ENCODE assay signal across 16 cellular contexts in the genomic region with DNA sequence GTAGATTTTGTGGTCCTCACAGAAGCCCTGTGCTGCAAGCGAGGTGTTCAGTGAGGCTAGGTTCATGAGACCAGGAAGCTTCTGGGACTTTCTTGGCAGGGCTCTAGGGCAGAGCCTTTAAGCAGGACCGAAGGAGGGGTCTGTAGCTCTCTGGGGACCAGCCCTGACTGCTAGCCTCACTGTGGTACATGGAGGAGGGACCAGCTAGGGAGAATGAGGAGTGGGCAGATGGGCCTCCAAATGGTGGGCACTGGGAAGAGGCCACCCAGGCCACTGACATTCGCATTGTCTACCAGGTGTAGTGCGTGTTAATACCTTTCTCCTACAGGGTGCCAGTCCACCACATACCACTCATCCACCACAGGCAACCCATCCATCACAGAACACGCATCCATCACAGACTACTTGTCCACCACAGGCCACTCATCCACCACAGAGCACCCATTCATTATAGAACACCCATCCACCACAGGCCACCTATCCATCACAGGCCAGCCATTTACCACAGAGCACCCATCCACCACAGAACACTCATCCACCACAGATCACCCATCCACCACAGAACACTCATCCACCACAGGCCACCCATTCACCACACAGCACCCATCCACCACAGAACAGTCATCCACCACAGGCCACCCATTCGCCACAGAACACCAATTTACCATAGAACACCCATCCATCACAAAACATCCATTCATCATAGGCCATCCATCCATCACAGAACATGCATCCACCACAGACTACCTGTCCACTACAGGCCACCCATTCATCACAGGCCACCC. TPM values are rescaled to one million over a fixed set of nuclear protein-coding genes. Genes with fewer than 3 reads are reported as not detected.
DNase-seq lines count a peak whose midpoint lies in the region; ATAC-seq lines count a peak whose summit lies in the region.
"Had no signal": no experiment of that assay in that cellular context is flagged by ENCODE, and none has a peak within 500 bp of the region (broad histone marks: within the 10 kb centered on the region; RNA-seq: fewer than 3 reads in every experiment).

No MANE protein-coding gene starts in this region.

- CTCF ChIA-PET in activated CD8-positive, alpha-beta memory T cell treated with anti-CD3 and anti-CD28 coated beads, Interleukin-2, amount 10 ng/mL, durations not matched to agents 7 days and 5 days (lab: Charles Lee), result no interaction called here

- no peak overlapping the region for H3K27ac Mint-ChIP-seq in activated CD8-positive, alpha-beta memory T cell treated with anti-CD3 and anti-CD28 coated beads, Interleukin-2, amount 10 ng/mL, durations not matched to agents 7 days and 5 days
- no peak overlapping the region for H3K27ac Mint-ChIP-seq in stimulated activated naive CD8-positive, alpha-beta T cell treated with anti-CD3 and anti-CD28 coated beads, Interleukin-15, amount 100 ng/mL, for 72 hours
- H3K27ac Mint-ChIP-seq: CD8-positive, alpha-beta T cell had no signal

- ATAC-seq in activated CD8-positive, alpha-beta memory T cell treated with anti-CD3 and anti-CD28 coated beads, Interleukin-2, amount 10 ng/mL, durations not matched to agents 7 days and 5 days, result no peak
- ATAC-seq in stimulated activated naive CD8-positive, alpha-beta T cell treated with anti-CD3 and anti-CD28 coated beads, Interleukin-15, amount 100 ng/mL, for 72 hours, result peak; percentile 78
- ATAC-seq in GM18498 (IDR thresholded peaks at IDR 0.05; ENCODE audit: unreplicated experiment), result no peak
- ATAC-seq: CD8-positive, alpha-beta T cell had no signal

- DNase-seq in activated CD8-positive, alpha-beta memory T cell treated with anti-CD3 and anti-CD28 coated beads, Interleukin-2, amount 50 U/mL, for 48 hours, result peak; percentile 54
- DNase-seq in activated CD8-positive, alpha-beta memory T cell treated with anti-CD3 and anti-CD28 coated beads, Interleukin-2, amount 10 ng/mL, durations not matched to agents 7 days and 5 days, result no peak
- DNase-seq in stimulated activated CD4-positive, alpha-beta T cell treated with anti-CD3 and anti-CD28 coated beads, Interleukin-1b, Interleukin-23, amount 100 ng/mL, for 48 hours, result peak; percentile 30
- DNase-seq in stimulated activated CD4-positive, alpha-beta T cell treated with anti-CD3 and anti-CD28 coated beads, Interleukin-12 subunit alpha, Interleukin-12 subunit beta, amount 100 ng/mL, for 4 hours, result no peak
- DNase-seq in mesenteric fat pad (ENCODE audit: low spot score) (peak; percentile 85), T1000 (lab: John Stamatoyannopoulos, UW) (no peak)
- peak in 1 of 2 donors; percentile 38 for DNase-seq in stimulated activated naive CD8-positive, alpha-beta T cell treated with anti-CD3 and anti-CD28 coated beads, Interleukin-15, amount 100 ng/mL, for 72 hours
- DNase-seq: Calu3; CD8-positive, alpha-beta T cell; GF-D8; HCEC 1CT; NCI-H1694 treated with DMSO at 0.1 percent for 48 hours; NCI-H510A treated with DMSO at 0.1 percent for 48 hours; NCI-H774; Right ventricle myocardium superior had no signal

- no peak overlapping the region for H3K4me3 Mint-ChIP-seq in activated CD8-positive, alpha-beta memory T cell treated with anti-CD3 and anti-CD28 coated beads, Interleukin-2, amount 10 ng/mL, durations not matched to agents 7 days and 5 days
- H3K4me3 Mint-ChIP-seq in stimulated activated naive CD8-positive, alpha-beta T cell treated with anti-CD3 and anti-CD28 coated beads, Interleukin-15, amount 100 ng/mL, for 72 hours, result no peak overlapping the region
- H3K4me3 Mint-ChIP-seq: CD8-positive, alpha-beta T cell had no signal

- no peaks in the 10 kb centered on the region for H3K9me3 Mint-ChIP-seq in activated CD8-positive, alpha-beta memory T cell treated with anti-CD3 and anti-CD28 coated beads, Interleukin-2, amount 10 ng/mL, durations not matched to agents 7 days and 5 days (ENCODE audit: low read depth)
- no peaks in the 10 kb centered on the region for H3K9me3 Mint-ChIP-seq in stimulated activated naive CD8-positive, alpha-beta T cell treated with anti-CD3 and anti-CD28 coated beads, Interleukin-15, amount 100 ng/mL, for 72 hours
- H3K9me3 Mint-ChIP-seq: CD8-positive, alpha-beta T cell had no signal

- H3K27me3 Mint-ChIP-seq in activated CD8-positive, alpha-beta memory T cell treated with anti-CD3 and anti-CD28 coated beads, Interleukin-2, amount 10 ng/mL, durations not matched to agents 7 days and 5 days, result peaks cover 2% of the 10 kb centered on the region
- H3K27me3 Mint-ChIP-seq in stimulated activated naive CD8-positive, alpha-beta T cell treated with anti-CD3 and anti-CD28 coated beads, Interleukin-15, amount 100 ng/mL, for 72 hours, result no peaks in the 10 kb centered on the region

- no peaks in the 10 kb centered on the region for H3K36me3 Mint-ChIP-seq in activated CD8-positive, alpha-beta memory T cell treated with anti-CD3 and anti-CD28 coated beads, Interleukin-2, amount 10 ng/mL, durations not matched to agents 7 days and 5 days
- H3K36me3 Mint-ChIP-seq: CD8-positive, alpha-beta T cell had no signal

- H3K4me1 Mint-ChIP-seq in activated CD8-positive, alpha-beta memory T cell treated with anti-CD3 and anti-CD28 coated beads, Interleukin-2, amount 10 ng/mL, durations not matched to agents 7 days and 5 days, result no peaks in the 10 kb centered on the region
- no peaks in the 10 kb centered on the region for H3K4me1 Mint-ChIP-seq in stimulated activated naive CD8-positive, alpha-beta T cell treated with anti-CD3 and anti-CD28 coated beads, Interleukin-15, amount 100 ng/mL, for 72 hours

RNA-seq across cellular contexts. Expression of a gene that starts 31.6 kb away (rescaled TPM):
- total RNA-seq in activated CD8-positive, alpha-beta memory T cell treated with anti-CD3 and anti-CD28 coated beads, Interleukin-2, amount 10 ng/mL, durations not matched to agents 7 days and 5 days, result under 1 TPM in 1 of 2 experiments, not detected in 1; 0.12 TPM
- total RNA-seq in mesenteric fat pad, result 0.10 TPM
- total RNA-seq: CD8-positive, alpha-beta T cell; Right ventricle myocardium superior had no signal

Comparison
In these comparisons a context has a peak if more than half of its experiments do, and no peak if none do; other contexts are left out.
1. DNase-seq: peak in activated CD8-positive, alpha-beta memory T cell treated with anti-CD3 and anti-CD28 coated beads, Interleukin-2, amount 50 U/mL, for 48 hours (single experiment), stimulated activated CD4-positive, alpha-beta T cell treated with anti-CD3 and anti-CD28 coated beads, Interleukin-1b, Interleukin-23, amount 100 ng/mL, for 48 hours (single experiment) and mesenteric fat pad (single experiment); none in activated CD8-positive, alpha-beta memory T cell treated with anti-CD3 and anti-CD28 coated beads, Interleukin-2, amount 10 ng/mL, durations not matched to agents 7 days and 5 days (single experiment), stimulated activated CD4-positive, alpha-beta T cell treated with anti-CD3 and anti-CD28 coated beads, Interleukin-12 subunit alpha, Interleukin-12 subunit beta, amount 100 ng/mL, for 4 hours (single experiment) and T1000 (single experiment).